2 cellular contexts compared by ENCODE assay signal in the genomic region with DNA sequence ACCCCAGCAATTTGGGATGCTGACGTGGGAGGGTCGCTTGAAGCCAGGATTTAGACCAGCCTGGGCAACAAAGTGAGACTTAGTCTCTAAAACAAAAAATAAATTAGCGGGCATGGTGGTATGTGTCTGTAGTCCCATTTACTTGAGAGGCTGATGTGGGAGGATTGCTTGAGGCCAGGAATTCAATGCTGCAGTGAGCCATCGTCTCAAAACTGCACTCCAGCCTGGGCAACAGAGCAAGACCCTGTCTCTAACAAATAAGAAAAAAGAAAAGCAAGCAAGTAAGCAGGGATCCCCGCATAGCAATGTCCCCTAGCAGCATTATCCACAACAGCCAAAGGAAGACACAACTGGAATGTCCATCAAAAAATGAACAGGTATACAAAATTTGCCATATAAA.
A peak's percentile ranks its signal among the peaks of the same experiment; 100 is the strongest.
TF ChIP-seq lines count a peak whose summit lies in the region.

No MANE protein-coding gene starts in this region.

TF ChIP-seq in K562, 482 proteins besides CTCF, POLR2A, EP300 and RAD21:
- TF ChIP-seq ZNF24 (IDR thresholded peaks at IDR 0.05) = no peak
- TF ChIP-seq RBM25 (IDR thresholded peaks at IDR 0.05; ENCODE audit: low read depth, low read length, severe bottlenecking) = peak; percentile 48
- peak; percentile 59; the same call in 1 of the 2 replicates for TF ChIP-seq ZNF121 (CRISPR knock-in tag; conservative IDR thresholded peaks at IDR 0.05)

TF ChIP-seq in neural cell, 6 proteins besides CTCF, POLR2A, EP300 and RAD21:
- TF ChIP-seq SMC3 (conservative IDR thresholded peaks at IDR 0.05; ENCODE audit: poor library complexity) (no peak), EZH2 (IDR thresholded peaks at IDR 0.05; ENCODE audit: borderline replicate concordance, insufficient read depth, low read length, poor library complexity, severe bottlenecking) (no peak)
TF ChIP-seq in neural cell: peak in this region for 0.
